ENCODE assay signal across 18 cellular contexts in genomic region chr13:113898391-113898790, GRCh38.
"Had no signal": no experiment of that assay in that cellular context is flagged by ENCODE, and none has a peak within 500 bp of the region (broad histone marks: within the 10 kb centered on the region; RNA-seq: fewer than 3 reads in every experiment).

No MANE protein-coding gene starts in this region.

- H3K27ac ChIP-seq: brain microvascular endothelial cell, hepatocyte, left ventricle myocardium inferior, right atrium auricular region, transverse colon had no signal

- DNase-seq: activated CD4-positive, alpha-beta T cell treated with anti-CD3 and anti-CD28 coated beads, Interleukin-2, amount 10 ng/mL, durations not matched to agents 7 days and 5 days; activated CD4-positive, CD25-positive, alpha-beta regulatory T cell; activated gamma-delta T cell treated with Interleukin-2 at 50 U/mL for 16 hours; activated T-cell treated with anti-CD3 and anti-CD28 coated beads, Interleukin-2, amount 50 U/mL, for 4 hours; brain microvascular endothelial cell; cerebellar nuclear complex; dermis blood vessel endothelial cell; left ventricle myocardium inferior; nucleus accumbens; small intestine; stimulated activated CD4-positive, alpha-beta T cell treated with anti-CD3 and anti-CD28 coated beads, Interleukin-4, amount 100 ng/mL, for 4 hours; stimulated activated CD8-positive, alpha-beta memory T cell treated with anti-CD3 and anti-CD28 coated beads, Interleukin-4, amount 100 ng/mL, for 48 hours; stimulated activated naive CD4-positive, alpha-beta T cell treated with Interleukin-2 at 50 U/mL for 16 hours; substantia nigra; transverse colon had no signal

- H2AFZ ChIP-seq: hepatocyte had no signal

- H3K27me3 ChIP-seq: brain microvascular endothelial cell, hepatocyte, right atrium auricular region had no signal

- H3K9me3 ChIP-seq: left ventricle myocardium inferior, right atrium auricular region, transverse colon had no signal

- H3K4me1 ChIP-seq: transverse colon had no signal

- H3K36me3 ChIP-seq: brain microvascular endothelial cell, left ventricle myocardium inferior, right atrium auricular region, transverse colon had no signal

- H3K4me2 ChIP-seq: hepatocyte had no signal

- ATAC-seq: activated T-cell treated with anti-CD3 and anti-CD28 coated beads, Interleukin-2, amount 50 U/mL, for 4 hours; natural killer cell treated with Interleukin-12 subunit alpha and Interleukin-12 subunit beta and Interleukin-15 and Interleukin-18, amount 100 ng/mL, for 72 hours had no signal

- H3K79me2 ChIP-seq: hepatocyte had no signal

- H3K4me3 ChIP-seq: hepatocyte, left ventricle myocardium inferior, right atrium auricular region, transverse colon had no signal
